ENCODE assay signal across 20 cellular contexts in the genomic region with DNA sequence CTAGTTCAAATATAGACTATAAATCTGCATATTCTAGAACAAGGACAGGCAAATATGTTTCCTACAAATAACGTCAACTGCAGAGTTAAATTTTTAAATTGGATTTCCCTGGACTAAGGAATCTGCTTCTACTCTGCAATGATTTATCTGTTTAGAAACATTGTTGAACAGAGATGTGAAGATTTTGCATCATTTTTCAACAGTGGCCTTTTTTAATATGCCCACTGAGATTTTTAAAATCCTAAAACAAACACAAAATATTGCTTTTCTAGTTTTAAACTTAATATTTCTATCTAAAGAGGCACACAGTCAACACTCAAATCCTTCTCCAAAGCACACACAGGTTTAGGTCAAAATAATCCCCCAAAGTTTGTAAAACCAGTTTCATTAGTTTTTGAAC. TPM values are rescaled to one million over a fixed set of nuclear protein-coding genes. Genes with fewer than 3 reads are reported as not detected.
"Had no signal": no experiment of that assay in that cellular context is flagged by ENCODE, and none has a peak within 500 bp of the region (broad histone marks: within the 10 kb centered on the region; RNA-seq: fewer than 3 reads in every experiment).

No MANE protein-coding gene starts in this region.

- ATAC-seq: HepG2, Panc1, T-cell had no signal

- H3K4me1 Mint-ChIP-seq: T-cell had no signal

- DNase-seq: IMR-90, MV-4-11, NCI-H1048, NCI-H1436 treated with DMSO at 0.1 percent for 48 hours, NCI-H1694, NCI-H187 treated with DMSO at 0.1 percent for 48 hours, NCI-H2029 treated with DMSO at 0.1 percent for 48 hours, NCI-H2227 treated with DMSO at 0.1 percent for 48 hours, NCI-H524, NCI-H526 treated with DMSO at 0.1 percent for 48 hours, NCI-H748 treated with DMSO at 0.1 percent for 48 hours, SW 1271, T-cell had no signal

- H3K27ac ChIP-seq: RWPE1 had no signal

- H3K4me3 Mint-ChIP-seq: T-cell had no signal

- H3K9me3 Mint-ChIP-seq: T-cell had no signal

- H3K36me3 Mint-ChIP-seq: T-cell had no signal

- H3K27ac Mint-ChIP-seq: T-cell had no signal

RNA-seq across cellular contexts. Expression of gene TEKT3, which starts 52.5 kb away (rescaled TPM):
- total RNA-seq: HT1080, IMR-90, LHCN-M2, MCF 10A, NCI-H460 had no signal
